ENCODE assay signal across 8 cellular contexts in the genomic region with DNA sequence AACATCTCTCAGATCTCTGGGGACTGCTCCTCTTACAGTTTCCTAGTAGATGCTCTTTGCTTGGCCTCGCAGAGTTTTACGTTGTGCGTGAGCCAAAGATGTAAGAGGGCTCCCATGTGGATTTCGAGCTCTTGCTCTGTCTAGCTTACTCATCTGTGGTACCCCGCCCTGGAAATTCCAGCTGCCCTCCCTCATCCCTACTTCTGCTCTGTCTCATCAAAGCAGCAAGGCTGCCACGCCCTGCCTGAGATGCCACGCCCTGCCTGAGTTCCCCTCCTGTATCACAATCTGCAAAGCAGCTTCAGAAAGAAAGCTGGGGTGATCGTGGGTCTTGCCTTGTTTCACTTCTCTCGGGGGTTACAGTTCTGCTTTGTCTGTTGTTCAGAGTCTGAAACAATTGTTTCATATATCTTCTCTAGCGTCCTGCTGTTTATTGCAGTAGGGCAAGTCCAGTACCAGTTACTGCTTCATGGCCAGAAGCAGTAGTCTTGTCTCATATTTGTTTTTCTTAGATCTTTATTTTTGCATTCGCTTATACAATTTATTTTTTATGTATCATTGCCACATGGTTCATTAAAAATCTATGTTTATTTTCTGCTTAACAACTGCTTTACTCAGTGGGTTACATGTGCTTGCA.
DNase-seq lines count a peak whose midpoint lies in the region; ATAC-seq lines count a peak whose summit lies in the region.

No MANE protein-coding gene starts in this region.

- in situ Hi-C loops in ACHN (cut with HindIII; ENCODE audit: low pct_ligation_motif_present, low pct_unique_long_range_greater_than_20kb, low sequenced_read_pairs), result no loop called here

- ATAC-seq in HG02798 (IDR thresholded peaks at IDR 0.05; ENCODE audit: poor library complexity, unreplicated experiment), result peak; percentile 95

- DNase-seq in SIG-M5 treated with dmso at 0.1 percent for 504 hours (lab: John Stamatoyannopoulos, UW; ENCODE audit: unreplicated experiment) (peak; percentile 77), SIG-M5 (lab: John Stamatoyannopoulos, UW) (no peak), NOMO-1 treated with DMSO at 0.1 percent for 48 hours (lab: John Stamatoyannopoulos, UW; ENCODE audit: unreplicated experiment) (peak; percentile 78), head of caudate nucleus (peak in 35 of 42 donors; percentile 7 to 55 (median 30)), NCI-H1436 treated with DMSO at 0.1 percent for 48 hours (lab: John Stamatoyannopoulos, UW) (no peak), ACHN (no peak), NCI-H345 (lab: John Stamatoyannopoulos, UW) (no peak)

- intact Hi-C loops in head of caudate nucleus (cut with DNase I), result no loop called here

Comparison
In these comparisons a context has a peak if more than half of its experiments do, and no peak if none do; other contexts are left out.
1. DNase-seq: peak in SIG-M5 treated with dmso at 0.1 percent for 504 hours (single experiment), NOMO-1 treated with DMSO at 0.1 percent for 48 hours (single experiment) and head of caudate nucleus (35 of 42); none in SIG-M5 (single experiment), NCI-H1436 treated with DMSO at 0.1 percent for 48 hours (single experiment), ACHN (single experiment) and NCI-H345 (single experiment).